Comparison of ENCODE assay signal across 18 cellular contexts in the genomic region with DNA sequence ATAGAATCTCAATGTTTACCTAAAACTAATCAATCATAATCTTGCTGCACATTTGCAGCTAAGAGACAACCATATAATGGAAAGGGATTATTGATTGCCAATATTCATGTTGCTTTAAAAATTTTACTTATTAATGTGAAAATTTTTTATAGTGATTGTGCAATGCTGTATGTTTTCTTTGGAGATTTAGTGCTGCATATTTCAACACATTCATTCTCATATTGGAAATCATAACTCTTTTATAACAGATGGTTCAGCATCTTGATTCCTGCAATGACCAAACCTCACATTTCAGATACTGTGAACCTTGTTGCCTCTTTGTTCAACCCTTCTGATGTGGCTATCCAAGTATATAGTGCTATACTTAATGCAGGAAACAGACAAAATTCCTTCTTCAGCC.
A peak's percentile ranks its signal among the peaks of the same experiment; 100 is the strongest.
DNase-seq lines count a peak whose midpoint lies in the region; ATAC-seq and TF ChIP-seq lines count a peak whose summit lies in the region.
"Had no signal": no experiment of that assay in that cellular context is flagged by ENCODE, and none has a peak within 500 bp of the region (broad histone marks: within the 10 kb centered on the region; RNA-seq: fewer than 3 reads in every experiment).

No MANE protein-coding gene starts in this region.

- DNase-seq in SK-N-SH (no peak), adipocyte (ENCODE audit: low read depth) (peak; percentile 53), iris pigment epithelial cell (ENCODE audit: low read depth) (peak; percentile 1), testis (no peak), dermis blood vessel endothelial cell (no peak)
- DNase-seq: Caco-2; CD4-positive, CD25-positive, alpha-beta regulatory T cell; CD8-positive, alpha-beta T cell; DMS153; EL; GF-D8; H9 had no signal

- no peaks in the 10 kb centered on the region for H3K27me3 ChIP-seq in SK-N-SH (ENCODE audit: insufficient read depth)
- H3K27me3 ChIP-seq in adipocyte (replicated peaks; ENCODE audit: control insufficient read depth, insufficient read depth, low read length): no peaks in the 10 kb centered on the region
- H3K27me3 ChIP-seq in testis: no peaks in the 10 kb centered on the region
- H3K27me3 ChIP-seq: BLaER1 had no signal

- H4K20me1 ChIP-seq in SK-N-SH (ENCODE audit: insufficient read depth): no peaks in the 10 kb centered on the region
- H4K20me1 ChIP-seq: BLaER1 had no signal

- H3K4me3 ChIP-seq in SK-N-SH (ENCODE audit: low read depth in 2 of 2, low read length in 1 of 2) (no peak overlapping the region), adipocyte (ENCODE audit: low read length) (no peak overlapping the region), testis (no peak overlapping the region)
- H3K4me3 ChIP-seq: BLaER1, GM23338 had no signal

- TF ChIP-seq CTCF in SK-N-SH (IDR thresholded peaks at IDR 0.05): no peak
- no peak for TF ChIP-seq CTCF in testis (IDR thresholded peaks at IDR 0.05)

- H3K9ac ChIP-seq in SK-N-SH: no peak overlapping the region
- H3K9ac ChIP-seq in adipocyte (ENCODE audit: low read length): no peak overlapping the region
- H3K9ac ChIP-seq: BLaER1 had no signal

- H3K4me1 ChIP-seq in SK-N-SH (ENCODE audit: control insufficient read depth in 1 of 2, insufficient read depth in 2 of 2, low read depth in 1 of 2, low read length in 1 of 2) (no peaks in the 10 kb centered on the region), adipocyte (ENCODE audit: control insufficient read depth, insufficient read depth, low read length) (peaks cover 8% of the 10 kb centered on the region), testis (no peaks in the 10 kb centered on the region)
- H3K4me1 ChIP-seq: BLaER1, Caco-2 had no signal

- H3K9me3 ChIP-seq in SK-N-SH (no peaks in the 10 kb centered on the region), adipocyte (ENCODE audit: control insufficient read depth, low read length) (peaks cover 11% of the 10 kb centered on the region), testis (no peaks in the 10 kb centered on the region)
- H3K9me3 ChIP-seq: Caco-2 had no signal

- CTCF ChIA-PET in SK-N-SH (lab: Yijun Ruan, JAX): no interaction called here

- 0 out of 2 replicates have a peak overlapping the region, but pooled peaks have one; percentile 22 for H2AFZ ChIP-seq in SK-N-SH (ENCODE audit: low read depth)
- H2AFZ ChIP-seq: GM23338 had no signal

- TF ChIP-seq EP300 in SK-N-SH (IDR thresholded peaks at IDR 0.05; ENCODE audit: borderline replicate concordance in 1 of 2, low read depth in 1 of 2, low read length in 1 of 2): no peak

- intact Hi-C loops in testis (cut with DNase I; ENCODE audit: low total_unique reads): no loop called here

- TF ChIP-seq POLR2A in testis (IDR thresholded peaks at IDR 0.05): no peak

- no peak overlapping the region for H3K4me2 ChIP-seq in SK-N-SH
- H3K4me2 ChIP-seq: BLaER1, GM23338 had no signal

- TF ChIP-seq RAD21 in SK-N-SH (IDR thresholded peaks at IDR 0.05; ENCODE audit: low read length): no peak

- no peaks in the 10 kb centered on the region for H3K79me2 ChIP-seq in SK-N-SH (ENCODE audit: insufficient read depth)

- H3K27ac ChIP-seq in SK-N-SH (ENCODE audit: low read depth in 2 of 2, low read length in 1 of 2): no peak overlapping the region
- no peak overlapping the region for H3K27ac ChIP-seq in testis
- H3K27ac ChIP-seq: 22Rv1, BLaER1, C4-2B had no signal

- H3F3A ChIP-seq in SK-N-SH (replicated peaks; ENCODE audit: insufficient read depth): no peaks in the 10 kb centered on the region

- H3K36me3 ChIP-seq in SK-N-SH (replicated peaks in 1 of 2; ENCODE audit: control insufficient read depth in 1 of 2, insufficient read depth in 2 of 2, low read length in 1 of 2) (no peaks in the 10 kb centered on the region), adipocyte (ENCODE audit: control insufficient read depth, insufficient read depth, low read length, severe bottlenecking) (no peaks in the 10 kb centered on the region), testis (ENCODE audit: low read depth, missing control alignments) (no peaks in the 10 kb centered on the region)
- H3K36me3 ChIP-seq: BLaER1 had no signal

- no peak for ATAC-seq in SK-N-SH treated with all-trans-retinoic acid at 6 μM for 48 hours
- ATAC-seq: CD8-positive, alpha-beta T cell; GM23338; HCT116 had no signal

- H3K9me2 ChIP-seq in SK-N-SH: no peaks in the 10 kb centered on the region

- POLR2A ChIA-PET in SK-N-SH (lab: Yijun Ruan, JAX): no interaction called here

TF ChIP-seq in SK-N-SH, 30 proteins besides CTCF, POLR2A, EP300 and RAD21:
- TF ChIP-seq USF1 (IDR thresholded peaks at IDR 0.05; ENCODE audit: borderline replicate concordance, low read depth) (no peak), MXI1 (IDR thresholded peaks at IDR 0.05; ENCODE audit: low read depth, low read length) (no peak), RFX5 (IDR thresholded peaks at IDR 0.05; ENCODE audit: low read length) (no peak), SIN3A (IDR thresholded peaks at IDR 0.05; ENCODE audit: borderline replicate concordance, low read depth, low read length) (no peak), EZH2phosphoT487 (IDR thresholded peaks at IDR 0.05; ENCODE audit: borderline replicate concordance, low read depth) (no peak)
TF ChIP-seq in SK-N-SH: peak in this region for 0.

TF ChIP-seq in SK-N-SH treated with all-trans-retinoic acid at 6 μM for 48 hours, 23 proteins besides CTCF, POLR2A, EP300 and RAD21:
- TF ChIP-seq CSDC2 (CRISPR knock-in tag; IDR thresholded peaks at IDR 0.05) (no peak), ZC3H10 (CRISPR knock-in tag; IDR thresholded peaks at IDR 0.05) (no peak), ISL1 (CRISPR knock-in tag; IDR thresholded peaks at IDR 0.05) (no peak), BACH2 (CRISPR knock-in tag; IDR thresholded peaks at IDR 0.05; ENCODE audit: borderline replicate concordance) (no peak), TCF4 (CRISPR knock-in tag; IDR thresholded peaks at IDR 0.05; ENCODE audit: borderline replicate concordance) (no peak), PATZ1 (CRISPR knock-in tag; IDR thresholded peaks at IDR 0.05; ENCODE audit: borderline replicate concordance) (no peak)
- TF ChIP-seq, protein P1, sequence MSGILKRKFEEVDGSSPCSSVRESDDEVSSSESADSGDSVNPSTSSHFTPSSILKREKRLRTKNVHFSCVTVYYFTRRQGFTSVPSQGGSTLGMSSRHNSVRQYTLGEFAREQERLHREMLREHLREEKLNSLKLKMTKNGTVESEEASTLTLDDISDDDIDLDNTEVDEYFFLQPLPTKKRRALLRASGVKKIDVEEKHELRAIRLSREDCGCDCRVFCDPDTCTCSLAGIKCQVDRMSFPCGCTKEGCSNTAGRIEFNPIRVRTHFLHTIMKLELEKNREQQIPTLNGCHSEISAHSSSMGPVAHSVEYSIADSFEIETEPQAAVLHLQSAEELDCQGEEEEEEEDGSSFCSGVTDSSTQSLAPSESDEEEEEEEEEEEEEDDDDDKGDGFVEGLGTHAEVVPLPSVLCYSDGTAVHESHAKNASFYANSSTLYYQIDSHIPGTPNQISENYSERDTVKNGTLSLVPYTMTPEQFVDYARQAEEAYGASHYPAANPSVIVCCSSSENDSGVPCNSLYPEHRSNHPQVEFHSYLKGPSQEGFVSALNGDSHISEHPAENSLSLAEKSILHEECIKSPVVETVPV (CRISPR knock-in tag; IDR thresholded peaks at IDR 0.05): no peak
TF ChIP-seq in SK-N-SH treated with all-trans-retinoic acid at 6 μM for 48 hours: peak in this region for 0.

Comparison
In these comparisons a context has a peak if more than half of its experiments do, and no peak if none do; other contexts are left out.
1. DNase-seq: peak in adipocyte (single experiment) and iris pigment epithelial cell (single experiment); none in SK-N-SH (single experiment), testis (single experiment) and dermis blood vessel endothelial cell (single experiment).